9 cellular contexts compared by ENCODE assay signal in the genomic region with DNA sequence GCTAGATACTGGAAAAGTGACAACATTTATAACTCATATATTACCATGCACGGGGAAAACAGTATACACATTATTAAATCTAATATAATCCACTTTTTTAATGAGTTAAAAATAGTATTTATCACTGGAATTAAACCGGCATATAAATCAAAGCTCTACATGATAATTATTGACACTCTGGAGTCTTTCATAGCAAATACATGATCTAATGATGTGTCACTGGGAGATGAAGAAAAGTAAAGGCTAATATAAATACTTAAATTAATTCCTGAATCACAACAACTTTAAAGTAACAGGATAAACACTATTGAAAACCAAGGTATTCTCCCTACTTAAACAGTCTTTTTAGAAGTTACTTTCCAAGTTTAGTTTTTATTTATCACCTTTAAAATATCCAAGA. TPM values are rescaled to one million over a fixed set of nuclear protein-coding genes. Genes with fewer than 3 reads are reported as not detected.
DNase-seq lines count a peak whose midpoint lies in the region; ATAC-seq and TF ChIP-seq lines count a peak whose summit lies in the region.
"Had no signal": no experiment of that assay in that cellular context is flagged by ENCODE, and none has a peak within 500 bp of the region (broad histone marks: within the 10 kb centered on the region; RNA-seq: fewer than 3 reads in every experiment).

No MANE protein-coding gene starts in this region.

- H3K36me3 ChIP-seq in iPS-18a (ENCODE audit: control insufficient read depth, low read depth, low read length) (no peaks in the 10 kb centered on the region), stomach (no peaks in the 10 kb centered on the region)

- intact Hi-C loops in stomach (cut with DNase I; ENCODE audit: low total_unique reads): no loop called here

- TF ChIP-seq CTCF in stomach (IDR thresholded peaks at IDR 0.05): no peak

- H3K9ac ChIP-seq in iPS-18a (ENCODE audit: low read length): no peak overlapping the region

- ATAC-seq in activated T-cell treated with anti-CD3 and anti-CD28 coated beads, Interleukin-2, amount 50 U/mL, for 72 hours (replicated peaks in 1 of 2): no peak
- no peak for ATAC-seq in activated CD8-positive, alpha-beta T cell treated with anti-CD3 and anti-CD28 coated beads, Interleukin-2, amount 10 ng/mL, durations not matched to agents 7 days and 5 days
- ATAC-seq in activated CD4-positive, CD25-positive, alpha-beta regulatory T cell treated with anti-CD3 and anti-CD28 coated beads, Interleukin-2, amount 50 U/mL, for 24 hours: no peak
- no peak for ATAC-seq in HG03571 (IDR thresholded peaks at IDR 0.05; ENCODE audit: unreplicated experiment)

- H3K27me3 ChIP-seq in iPS-18a (ENCODE audit: control insufficient read depth, insufficient read depth, low read length) (no peaks in the 10 kb centered on the region), stomach (no peaks in the 10 kb centered on the region)

- no peaks in the 10 kb centered on the region for H3K27me3 Mint-ChIP-seq in activated T-cell treated with anti-CD3 and anti-CD28 coated beads, Interleukin-2, amount 50 U/mL, for 72 hours (ENCODE audit: low read depth)
- no peaks in the 10 kb centered on the region for H3K27me3 Mint-ChIP-seq in activated CD8-positive, alpha-beta T cell treated with anti-CD3 and anti-CD28 coated beads, Interleukin-2, amount 10 ng/mL, durations not matched to agents 7 days and 5 days (ENCODE audit: low read depth)

- H3K4me3 ChIP-seq in iPS-18a (ENCODE audit: low read length) (peak overlapping the region; percentile 36), stomach (peak overlapping the region; percentile 2 to 77 (median 12))

- DNase-seq in activated T-cell treated with anti-CD3 and anti-CD28 coated beads, Interleukin-2, amount 50 U/mL, for 72 hours: no peak
- DNase-seq in activated T-cell treated with anti-CD3 and anti-CD28 coated beads for 4 hours (no peak), stomach (no peak), islet precursor cell (no peak)
- no peak for DNase-seq in activated CD8-positive, alpha-beta T cell treated with anti-CD3 and anti-CD28 coated beads, Interleukin-2, amount 10 ng/mL, durations not matched to agents 7 days and 5 days
- DNase-seq: stimulated activated naive CD4-positive, alpha-beta T cell treated with Interleukin-2 at 50 U/mL for 16 hours had no signal

- CTCF ChIA-PET in activated CD8-positive, alpha-beta T cell treated with anti-CD3 and anti-CD28 coated beads, Interleukin-2, amount 10 ng/mL, durations not matched to agents 7 days and 5 days (lab: Charles Lee): no interaction called here

- H3K27ac Mint-ChIP-seq in activated T-cell treated with anti-CD3 and anti-CD28 coated beads, Interleukin-2, amount 50 U/mL, for 72 hours: no peak overlapping the region
- H3K27ac Mint-ChIP-seq in activated CD8-positive, alpha-beta T cell treated with anti-CD3 and anti-CD28 coated beads, Interleukin-2, amount 10 ng/mL, durations not matched to agents 7 days and 5 days: no peak overlapping the region

- POLR2A ChIA-PET in activated CD8-positive, alpha-beta T cell treated with anti-CD3 and anti-CD28 coated beads, Interleukin-2, amount 10 ng/mL, durations not matched to agents 7 days and 5 days (lab: Charles Lee): no interaction called here

- TF ChIP-seq EP300 in stomach (IDR thresholded peaks at IDR 0.05): no peak

- H3K4me3 Mint-ChIP-seq in activated T-cell treated with anti-CD3 and anti-CD28 coated beads, Interleukin-2, amount 50 U/mL, for 72 hours: peak overlapping the region; percentile 95 to 100
- peak overlapping the region; percentile 94 for H3K4me3 Mint-ChIP-seq in activated CD8-positive, alpha-beta T cell treated with anti-CD3 and anti-CD28 coated beads, Interleukin-2, amount 10 ng/mL, durations not matched to agents 7 days and 5 days

- peaks cover 68% of the 10 kb centered on the region for H3K4me1 Mint-ChIP-seq in activated T-cell treated with anti-CD3 and anti-CD28 coated beads, Interleukin-2, amount 50 U/mL, for 72 hours (ENCODE audit: low read depth)
- peaks cover 48% of the 10 kb centered on the region for H3K4me1 Mint-ChIP-seq in activated CD8-positive, alpha-beta T cell treated with anti-CD3 and anti-CD28 coated beads, Interleukin-2, amount 10 ng/mL, durations not matched to agents 7 days and 5 days (ENCODE audit: low read depth)

- peaks cover 33% of the 10 kb centered on the region for H3K4me1 ChIP-seq in iPS-18a (ENCODE audit: control insufficient read depth, low read depth, low read length)
- H3K4me1 ChIP-seq in stomach: peaks cover 16 to 72% (median 52%) of the 10 kb centered on the region in 4 donors

- H3K9me3 Mint-ChIP-seq in activated T-cell treated with anti-CD3 and anti-CD28 coated beads, Interleukin-2, amount 50 U/mL, for 72 hours: no peaks in the 10 kb centered on the region
- H3K9me3 Mint-ChIP-seq in activated CD8-positive, alpha-beta T cell treated with anti-CD3 and anti-CD28 coated beads, Interleukin-2, amount 10 ng/mL, durations not matched to agents 7 days and 5 days (ENCODE audit: insufficient read depth): no peaks in the 10 kb centered on the region

- H3K27ac ChIP-seq in iPS-18a (ENCODE audit: low read length) (no peak overlapping the region), stomach (no peak overlapping the region)

- no peaks in the 10 kb centered on the region for H3K9me3 ChIP-seq in iPS-18a (ENCODE audit: control insufficient read depth, low read depth, low read length)
- no peaks in the 10 kb centered on the region for H3K9me3 ChIP-seq in stomach

- TF ChIP-seq POLR2A in stomach (IDR thresholded peaks at IDR 0.05): no peak

- WGBS in stomach, 5 donors: 23 to 39% (median 37%) methylated on average over 2 of the region's 2 CpGs

- H3K36me3 Mint-ChIP-seq in activated T-cell treated with anti-CD3 and anti-CD28 coated beads, Interleukin-2, amount 50 U/mL, for 72 hours (ENCODE audit: insufficient read depth in 2 of 2): peaks cover 2 to 8% of the 10 kb centered on the region in 2 donors
- peaks cover 17% of the 10 kb centered on the region for H3K36me3 Mint-ChIP-seq in activated CD8-positive, alpha-beta T cell treated with anti-CD3 and anti-CD28 coated beads, Interleukin-2, amount 10 ng/mL, durations not matched to agents 7 days and 5 days (ENCODE audit: low read depth)

RNA-seq across cellular contexts. Expression of a gene that starts 2.2 kb away (rescaled TPM):
- total RNA-seq in activated T-cell treated with anti-CD3 and anti-CD28 coated beads, Interleukin-2, amount 50 U/mL, for 72 hours: 1 to 10 TPM; 6.1 to 7.4 TPM
- total RNA-seq in activated CD8-positive, alpha-beta T cell treated with anti-CD3 and anti-CD28 coated beads, Interleukin-2, amount 10 ng/mL, durations not matched to agents 7 days and 5 days: 1 to 10 TPM; 5.3 TPM
- 10 to 100 TPM in 3 of 5 donors, 1 to 10 TPM in 2; 2.9 to 35.6 (median 10.7) TPM for total RNA-seq in stomach
- 1 to 10 TPM; 1.8 to 2.7 (median 2.7) TPM for polyA plus RNA-seq in stomach

RNA-seq across cellular contexts. Expression of a gene that starts 52.4 kb away (rescaled TPM):
- 10 to 100 TPM; 53.4 to 56.9 TPM for total RNA-seq in activated T-cell treated with anti-CD3 and anti-CD28 coated beads, Interleukin-2, amount 50 U/mL, for 72 hours
- 10 to 100 TPM; 87.5 to 87.9 TPM for total RNA-seq in activated CD8-positive, alpha-beta T cell treated with anti-CD3 and anti-CD28 coated beads, Interleukin-2, amount 10 ng/mL, durations not matched to agents 7 days and 5 days
- 10 to 100 TPM in 2 of 5 donors, 1 to 10 TPM in 2, under 1 TPM in 1; 0.58 to 16.5 (median 7.6) TPM for total RNA-seq in stomach
- 1 to 10 TPM in 1 of 3 donors, under 1 TPM in 1, not detected in 1; 0.50 to 3.7 TPM for polyA plus RNA-seq in stomach
